Comparison of ENCODE assay signal across 1 cellular context in the genomic region with DNA sequence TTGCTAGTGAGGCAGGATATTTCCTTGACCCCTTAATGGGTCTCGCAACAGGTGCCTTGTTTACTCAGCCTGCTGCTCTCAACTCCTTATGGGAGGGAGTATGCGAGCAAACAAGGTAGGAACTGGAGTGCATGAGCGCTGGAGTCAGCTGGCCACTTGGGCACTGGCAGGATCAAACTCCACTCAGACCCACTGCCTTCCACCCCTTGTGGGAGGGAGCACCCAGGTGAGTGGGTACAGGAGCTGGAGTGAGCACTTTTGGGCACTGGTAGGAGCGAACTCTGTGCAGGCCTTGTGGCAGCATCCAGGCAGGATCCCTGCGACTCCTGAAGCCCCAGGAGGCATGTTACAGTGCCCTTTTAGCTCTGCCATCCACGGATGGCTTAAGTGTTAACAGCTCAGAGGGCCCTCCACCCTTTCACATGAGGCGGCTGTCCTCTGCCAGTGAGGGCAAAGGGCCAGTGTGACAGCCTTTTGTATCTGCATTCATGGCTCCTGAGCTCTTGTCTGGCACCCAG.
TF ChIP-seq lines count a peak whose summit lies in the region.

No MANE protein-coding gene starts in this region.

TF ChIP-seq in A549, 52 proteins besides CTCF, POLR2A, EP300 and RAD21 (continued from another document):
- TF ChIP-seq, protein P1, sequence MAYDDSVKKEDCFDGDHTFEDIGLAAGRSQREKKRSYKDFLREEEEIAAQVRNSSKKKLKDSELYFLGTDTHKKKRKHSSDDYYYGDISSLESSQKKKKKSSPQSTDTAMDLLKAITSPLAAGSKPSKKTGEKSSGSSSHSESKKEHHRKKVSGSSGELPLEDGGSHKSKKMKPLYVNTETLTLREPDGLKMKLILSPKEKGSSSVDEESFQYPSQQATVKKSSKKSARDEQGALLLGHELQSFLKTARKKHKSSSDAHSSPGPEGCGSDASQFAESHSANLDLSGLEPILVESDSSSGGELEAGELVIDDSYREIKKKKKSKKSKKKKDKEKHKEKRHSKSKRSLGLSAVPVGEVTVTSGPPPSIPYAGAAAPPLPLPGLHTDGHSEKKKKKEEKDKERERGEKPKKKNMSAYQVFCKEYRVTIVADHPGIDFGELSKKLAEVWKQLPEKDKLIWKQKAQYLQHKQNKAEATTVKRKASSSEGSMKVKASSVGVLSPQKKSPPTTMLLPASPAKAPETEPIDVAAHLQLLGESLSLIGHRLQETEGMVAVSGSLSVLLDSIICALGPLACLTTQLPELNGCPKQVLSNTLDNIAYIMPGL (CRISPR knock-in tag; IDR thresholded peaks at IDR 0.05; ENCODE audit: borderline replicate concordance): no peak
- no peak for TF ChIP-seq RARB (CRISPR knock-in tag; IDR thresholded peaks at IDR 0.05)
- TF ChIP-seq HOXA7 (CRISPR knock-in tag; IDR thresholded peaks at IDR 0.05): no peak
- no peak for TF ChIP-seq JUNB (IDR thresholded peaks at IDR 0.05)
- no peak for TF ChIP-seq ZSCAN20 (CRISPR knock-in tag; IDR thresholded peaks at IDR 0.05)
- no peak for TF ChIP-seq FOSB (CRISPR knock-in tag; IDR thresholded peaks at IDR 0.05)
- TF ChIP-seq MYC (IDR thresholded peaks at IDR 0.05; ENCODE audit: borderline replicate concordance, low read length): no peak
